ENCODE assay signal across 8 cellular contexts in the genomic region with DNA sequence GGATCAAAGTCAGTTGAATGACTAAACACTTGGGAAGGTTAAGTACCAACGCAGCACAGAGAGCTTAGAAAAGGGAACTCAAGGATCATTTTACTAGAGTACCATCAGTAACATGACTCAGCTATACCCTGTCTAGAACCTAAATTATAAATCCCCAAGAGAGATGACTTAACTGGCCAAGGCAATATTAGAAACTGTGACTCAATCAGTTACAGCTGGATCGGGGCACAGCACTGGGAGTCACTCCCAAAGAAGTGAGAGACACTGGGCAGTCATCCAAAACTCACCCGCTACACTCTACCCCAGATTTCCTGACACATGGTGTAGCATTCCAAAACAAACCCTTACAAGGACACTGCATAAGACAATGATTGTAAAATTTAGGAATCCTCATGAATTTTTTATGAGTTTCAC.
A peak's percentile ranks its signal among the peaks of the same experiment; 100 is the strongest.
DNase-seq lines count a peak whose midpoint lies in the region; ATAC-seq and TF ChIP-seq lines count a peak whose summit lies in the region.

No MANE protein-coding gene starts in this region.

- H3K27ac ChIP-seq in layer of hippocampus (ENCODE audit: low read depth, low read length) = peak overlapping the region; percentile 8

- ATAC-seq in GM21529 (IDR thresholded peaks at IDR 0.05; ENCODE audit: unreplicated experiment) (peak; percentile 45), GM18517 (IDR thresholded peaks at IDR 0.05; ENCODE audit: unreplicated experiment) (no peak), HG02938 (IDR thresholded peaks at IDR 0.05; ENCODE audit: unreplicated experiment) (no peak)

- peak; percentile 88 for DNase-seq in Ammon's horn (ENCODE audit: low spot score)
- peak; percentile 81 for DNase-seq in NCI-H69 (lab: John Stamatoyannopoulos, UW)
- peak; percentile 96 to 99 for DNase-seq in cardiac fibroblast (ENCODE audit: low read depth in 2 of 2)
- peak; percentile 91 for DNase-seq in superior temporal gyrus (ENCODE audit: extremely low spot score)

- TF ChIP-seq CTCF in cardiac fibroblast (IDR thresholded peaks at IDR 0.05; ENCODE audit: low read depth, low read length) = no peak

- no peaks in the 10 kb centered on the region for H3K27me3 ChIP-seq in layer of hippocampus (ENCODE audit: control insufficient read depth, insufficient read depth, low read length)

- H3K4me3 ChIP-seq in cardiac fibroblast (replicated peaks in 1 of 2; ENCODE audit: low read depth in 2 of 2, low read length in 2 of 2) = no peak overlapping the region
